9 cellular contexts compared by ENCODE assay signal in the genomic region with DNA sequence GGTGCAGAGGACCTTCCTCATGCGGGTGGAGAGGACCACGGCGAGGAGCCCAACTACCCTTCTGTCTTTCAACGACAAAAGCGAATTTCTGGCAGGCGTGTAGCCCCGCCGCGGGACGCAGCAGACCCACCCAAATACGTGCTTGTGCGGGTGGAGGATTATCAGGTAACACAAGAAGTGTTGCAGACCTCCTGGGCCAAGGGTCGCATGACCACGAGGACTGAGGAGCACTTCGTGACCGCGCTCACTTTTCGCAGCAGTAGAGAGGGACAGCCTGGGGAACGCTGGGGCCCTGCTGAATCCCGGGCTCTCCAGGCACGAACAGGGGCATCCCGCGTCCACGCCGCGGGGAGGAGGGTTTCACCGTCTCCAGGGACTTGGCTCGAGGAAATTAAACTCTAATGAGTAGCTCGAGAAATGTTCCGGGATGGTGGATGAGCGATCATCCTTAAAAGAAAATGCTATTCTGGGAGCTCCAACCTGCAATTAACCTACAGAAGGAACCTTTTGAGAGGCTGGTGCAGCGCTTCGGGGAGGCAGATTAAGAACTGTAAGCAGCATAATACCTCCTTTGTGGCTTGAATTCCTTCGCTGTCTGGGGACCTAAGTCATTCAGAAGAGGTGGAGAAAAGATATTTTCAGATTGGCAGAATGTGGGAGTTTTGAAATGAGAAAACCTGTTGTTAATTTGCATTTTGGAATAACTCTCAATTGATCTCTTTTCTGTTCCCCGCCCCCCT. TPM values are rescaled to one million over a fixed set of nuclear protein-coding genes. Genes with fewer than 3 reads are reported as not detected.
A peak's percentile ranks its signal among the peaks of the same experiment; 100 is the strongest.
DNase-seq lines count a peak whose midpoint lies in the region; ATAC-seq and TF ChIP-seq lines count a peak whose summit lies in the region.
"Had no signal": no experiment of that assay in that cellular context is flagged by ENCODE, and none has a peak within 500 bp of the region (broad histone marks: within the 10 kb centered on the region; RNA-seq: fewer than 3 reads in every experiment).

No MANE protein-coding gene starts in this region.

- H3K9me3 Mint-ChIP-seq in central memory CD8-positive, alpha-beta T cell: no peaks in the 10 kb centered on the region

- no peak for TF ChIP-seq EP300 in tibial nerve (IDR thresholded peaks at IDR 0.05)

- no peaks in the 10 kb centered on the region for H3K36me3 Mint-ChIP-seq in central memory CD8-positive, alpha-beta T cell (ENCODE audit: insufficient read depth)

- peaks cover 58% of the 10 kb centered on the region for H3K27me3 ChIP-seq in cardiac muscle cell
- peaks cover 0 to 20% of the 10 kb centered on the region in 2 donors for H3K27me3 ChIP-seq in tibial nerve

- peak overlapping the region; percentile 64 for H3K4me3 Mint-ChIP-seq in central memory CD8-positive, alpha-beta T cell

- H3K36me3 ChIP-seq in cardiac muscle cell (no peaks in the 10 kb centered on the region), tibial nerve (no peaks in the 10 kb centered on the region)

- 1% methylated on average over 29 to 32 of the region's 35 CpGs for WGBS in lower leg skin, 2 donors
- 1% methylated on average over 14 to 21 of the region's 35 CpGs for WGBS in tibial nerve, 2 donors

- H3K4me1 ChIP-seq in cardiac muscle cell (ENCODE audit: low read depth) (peaks cover 13% of the 10 kb centered on the region), tibial nerve (peaks cover 0 to 21% (median 6%) of the 10 kb centered on the region in 4 donors)

- H3K9me3 ChIP-seq in cardiac muscle cell (ENCODE audit: low read depth) (no peaks in the 10 kb centered on the region), tibial nerve (no peaks in the 10 kb centered on the region)

- peaks cover 18% of the 10 kb centered on the region for H3K4me1 Mint-ChIP-seq in central memory CD8-positive, alpha-beta T cell

- TF ChIP-seq CTCF in cardiac muscle cell (IDR thresholded peaks at IDR 0.05; ENCODE audit: low read depth, low read length): no peak
- no peak for TF ChIP-seq CTCF in lower leg skin (IDR thresholded peaks at IDR 0.05)
- no peak for TF ChIP-seq CTCF in tibial nerve (IDR thresholded peaks at IDR 0.05)

- H3K27me3 Mint-ChIP-seq in central memory CD8-positive, alpha-beta T cell: peaks cover 63% of the 10 kb centered on the region

- DNase-seq in cardiac muscle cell (ENCODE audit: low read depth in 1 of 2, low spot score in 1 of 2) (peak in 1 of 2 donors; percentile 36), Right ventricle myocardium inferior (ENCODE audit: missing footprints) (no peak), NCI-H748 (lab: John Stamatoyannopoulos, UW; ENCODE audit: unreplicated experiment) (peak; percentile 70), lower leg skin (ENCODE audit: low spot score in 2 of 2) (no peak), tibial nerve (ENCODE audit: low spot score in 2 of 2) (no peak), MV-4-11 (lab: John Stamatoyannopoulos, UW) (no peak)
- DNase-seq in central memory CD8-positive, alpha-beta T cell (ENCODE audit: low spot score in 2 of 2): no peak

- no peak for ATAC-seq in Right ventricle myocardium inferior
- peak; percentile 51 for ATAC-seq in HG02759 (IDR thresholded peaks at IDR 0.05; ENCODE audit: unreplicated experiment)
- ATAC-seq in central memory CD8-positive, alpha-beta T cell (replicated peaks; ENCODE audit: extremely low read depth, poor library complexity, severe bottlenecking): no peak

- TF ChIP-seq POLR2A in lower leg skin (IDR thresholded peaks at IDR 0.05) (no peak), tibial nerve (IDR thresholded peaks at IDR 0.05) (no peak)

- H3K27ac Mint-ChIP-seq in central memory CD8-positive, alpha-beta T cell (ENCODE audit: low read depth): no peak overlapping the region

- peak overlapping the region; percentile 22 for H3K4me3 ChIP-seq in cardiac muscle cell
- peak overlapping the region; percentile 28 for H3K4me3 ChIP-seq in lower leg skin (ENCODE audit: low read depth, poor library complexity, severe bottlenecking)
- peak overlapping the region; percentile 32 to 66 (median 48) for H3K4me3 ChIP-seq in tibial nerve

- intact Hi-C loops in Right ventricle myocardium inferior (cut with DNase I): no loop called here
- intact Hi-C loops in lower leg skin (cut with DNase I; ENCODE audit: low total_unique reads): no loop called here

- no peak overlapping the region for H3K27ac ChIP-seq in cardiac muscle cell
- H3K27ac ChIP-seq in tibial nerve: peak overlapping the region in 1 of 4 donors; percentile 35

RNA-seq across cellular contexts. Expression of a gene that starts 0.8 kb away (rescaled TPM):
- 0.54 TPM in 1 of 2 replicates, not detected in the other for total RNA-seq in cardiac muscle cell
- polyA plus RNA-seq in cardiac muscle cell: 0.67 and 0.98 TPM in 2 replicates
- total RNA-seq in Right ventricle myocardium inferior: not detected
- 10 to 100 TPM in 2 of 4 donors, 1 to 10 TPM in 2; 4.2 to 25.6 (median 9.5) TPM for total RNA-seq in lower leg skin
- total RNA-seq in tibial nerve: 1 to 10 TPM in 3 of 4 donors, under 1 TPM in 1; 0.90 to 5.9 (median 4.5) TPM

RNA-seq across cellular contexts. Expression of a gene that starts 51.6 kb away (rescaled TPM):
- total RNA-seq in cardiac muscle cell (not detected in 2 replicates), Right ventricle myocardium inferior (not detected), lower leg skin (not detected), tibial nerve (not detected)
- polyA plus RNA-seq in cardiac muscle cell: not detected in 2 replicates
- total RNA-seq: dermis microvascular lymphatic vessel endothelial cell had no signal
